ENCODE assay signal across 4 cellular contexts in the genomic region with DNA sequence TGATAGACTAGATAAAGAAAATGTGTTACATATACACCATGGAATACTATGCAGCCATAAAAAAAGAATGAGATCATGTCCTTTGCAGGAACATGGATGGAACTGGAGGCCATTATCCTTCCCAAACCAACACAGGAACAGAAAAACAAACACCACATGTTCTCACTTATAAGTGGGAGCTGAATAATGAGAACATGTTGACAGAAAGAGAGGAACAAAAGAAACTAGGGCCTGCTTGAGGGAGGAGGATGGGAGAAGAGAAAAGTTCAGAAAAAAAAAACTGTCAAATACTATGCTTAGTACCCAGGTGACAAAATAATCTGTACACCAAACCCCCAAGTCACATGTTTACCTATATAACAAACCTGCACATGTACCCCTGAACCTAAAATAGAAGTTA. TPM values are rescaled to one million over a fixed set of nuclear protein-coding genes. Genes with fewer than 3 reads are reported as not detected.
"Had no signal": no experiment of that assay in that cellular context is flagged by ENCODE, and none has a peak within 500 bp of the region (broad histone marks: within the 10 kb centered on the region; RNA-seq: fewer than 3 reads in every experiment).

No MANE protein-coding gene starts in this region.

RNA-seq across cellular contexts. Expression of a gene that starts 23.5 kb away (rescaled TPM):
- total RNA-seq: activated CD4-positive, alpha-beta T cell treated with anti-CD3 and anti-CD28 coated beads, Interleukin-2, amount 10 ng/mL, durations not matched to agents 24 days and 14 days; bronchial epithelial cell; T-helper 1 cell treated with Interleukin-12 subunit alpha and Interleukin-12 subunit beta and Interleukin-4 antibody, amounts not matched to agents 30 ng/mL and 1 ng/mL, for 36 hours had no signal
- polyA plus RNA-seq: smooth muscle cell had no signal
